In genomic region chr1:245549981-245550701, GRCh38 we compare ENCODE assay signal across 29 cellular contexts.
DNase-seq lines count a peak whose midpoint lies in the region; ATAC-seq, FAIRE-seq and TF ChIP-seq lines count a peak whose summit lies in the region.
"Had no signal": no experiment of that assay in that cellular context is flagged by ENCODE, and none has a peak within 500 bp of the region (broad histone marks: within the 10 kb centered on the region; RNA-seq: fewer than 3 reads in every experiment).

No MANE protein-coding gene starts in this region.

- dilution Hi-C loops in endothelial cell of umbilical vein (cut with MboI; ENCODE audit: extremely low pct_ligation_motif_present, low sequenced_read_pairs): no loop called here

- H4K91ac ChIP-seq in neuronal stem cell (ENCODE audit: low read depth, low read length, poor library complexity): peak overlapping the region; percentile 45

- no peak overlapping the region for H2AK5ac ChIP-seq in neuronal stem cell (ENCODE audit: low read depth, low read length)

- intact Hi-C loops in endothelial cell of umbilical vein (cut with micrococcal nuclease): no loop called here
- intact Hi-C loops in activated CD4-positive, alpha-beta T cell treated with anti-CD3 and anti-CD28 coated beads, Interleukin-2, amount 10 ng/mL, durations not matched to agents 24 days and 14 days (cut with micrococcal nuclease): no loop called here

- CTCF ChIA-PET in endothelial cell of umbilical vein (lab: Charles Lee): no interaction called here

- H3K4me1 Mint-ChIP-seq in activated CD4-positive, alpha-beta T cell treated with anti-CD3 and anti-CD28 coated beads, Interleukin-2, amount 10 ng/mL, durations not matched to agents 24 days and 14 days: no peaks in the 10 kb centered on the region
- H3K4me1 Mint-ChIP-seq: activated naive CD8-positive, alpha-beta T cell treated with anti-CD3 and anti-CD28 coated beads, Interleukin-2, amount 10 ng/mL, durations not matched to agents 7 days and 5 days; CD4-positive, alpha-beta memory T cell had no signal

- H3K9me2 ChIP-seq in GM23248 (ENCODE audit: insufficient read depth): no peaks in the 10 kb centered on the region

- H3K9ac ChIP-seq in GM23248: peak overlapping the region; percentile 12
- H3K9ac ChIP-seq in adipocyte (ENCODE audit: low read length): no peak overlapping the region
- no peak overlapping the region for H3K9ac ChIP-seq in endothelial cell of umbilical vein (replicated peaks; ENCODE audit: extremely low read depth, insufficient read depth, low read length)
- H3K9ac ChIP-seq in neuronal stem cell (ENCODE audit: low read depth, low read length, poor library complexity): no peak overlapping the region

- 19 to 20% methylated on average over 17 of the region's 17 CpGs for WGBS in GM23248 (ENCODE audit: low coverage in 1 of 2, low lambda C conversion rate in 2 of 2, missing lambda C conversion rate in 2 of 2), 2 experiments
- WGBS in neuronal stem cell (ENCODE audit: extremely low coverage in 2 of 2, insufficient read length in 2 of 2, insufficient replicate concordance in 1 of 2), 2 donors: no CpG with 5 or more reads among the region's 17 CpGs

- POLR2A ChIA-PET in endothelial cell of umbilical vein (lab: Charles Lee): no interaction called here

- H3K36me3 ChIP-seq in GM23248 (ENCODE audit: low read depth) (no peaks in the 10 kb centered on the region), adipocyte (ENCODE audit: control insufficient read depth, insufficient read depth, low read length, severe bottlenecking) (no peaks in the 10 kb centered on the region), endothelial cell of umbilical vein (ENCODE audit: control insufficient read depth in 2 of 2, extremely low read depth in 1 of 2, insufficient read depth in 2 of 2, low read length in 2 of 2) (no peaks in the 10 kb centered on the region), neuronal stem cell (replicated peaks in 1 of 2; ENCODE audit: control insufficient read depth in 2 of 2, insufficient read depth in 2 of 2, low read length in 2 of 2) (no peaks in the 10 kb centered on the region)
- H3K36me3 ChIP-seq: heart left ventricle, prostate gland, thyroid gland had no signal

- in situ Hi-C loops in GM23248 (cut with MboI): no loop called here

- no peaks in the 10 kb centered on the region for H4K20me1 ChIP-seq in GM23248 (ENCODE audit: insufficient read depth)
- no peaks in the 10 kb centered on the region for H4K20me1 ChIP-seq in endothelial cell of umbilical vein (replicated peaks; ENCODE audit: control insufficient read depth, extremely low read depth, insufficient read depth, low read length)

- H2BK15ac ChIP-seq in neuronal stem cell (ENCODE audit: low read length): peak overlapping the region; percentile 88

- peak overlapping the region; percentile 16 for H3K4me3 ChIP-seq in GM23248
- H3K4me3 ChIP-seq in adipocyte (ENCODE audit: low read length): no peak overlapping the region
- no peak overlapping the region for H3K4me3 ChIP-seq in endothelial cell of umbilical vein (replicated peaks in 1 of 3; ENCODE audit: insufficient read depth in 1 of 3, low read depth in 1 of 3, low read length in 3 of 3)
- no peak overlapping the region for H3K4me3 ChIP-seq in neuronal stem cell (ENCODE audit: low read length in 2 of 2)
- H3K4me3 ChIP-seq: lung, prostate gland, thyroid gland had no signal

- H3K9me3 ChIP-seq in GM23248 (ENCODE audit: low read depth) (no peaks in the 10 kb centered on the region), adipocyte (ENCODE audit: control insufficient read depth, low read length) (peaks cover 3% of the 10 kb centered on the region), endothelial cell of umbilical vein (replicated peaks; ENCODE audit: control insufficient read depth, insufficient read depth, low read length) (no peaks in the 10 kb centered on the region), neuronal stem cell (replicated peaks in 1 of 2; ENCODE audit: control insufficient read depth in 2 of 2, insufficient read depth in 1 of 2, low read depth in 1 of 2, low read length in 2 of 2) (peaks cover 0 to 3% of the 10 kb centered on the region in 2 donors)
- H3K9me3 ChIP-seq: heart left ventricle, prostate gland, thyroid gland had no signal

- no peak overlapping the region for H3K4me3 Mint-ChIP-seq in activated CD4-positive, alpha-beta T cell treated with anti-CD3 and anti-CD28 coated beads, Interleukin-2, amount 10 ng/mL, durations not matched to agents 24 days and 14 days
- H3K4me3 Mint-ChIP-seq: activated naive CD8-positive, alpha-beta T cell treated with anti-CD3 and anti-CD28 coated beads, Interleukin-2, amount 10 ng/mL, durations not matched to agents 7 days and 5 days; CD4-positive, alpha-beta memory T cell had no signal

- H2AFZ ChIP-seq in GM23248 (peak overlapping the region; percentile 77), endothelial cell of umbilical vein (ENCODE audit: low read depth, low read length) (no peak overlapping the region), neuronal stem cell (ENCODE audit: low read length) (peak overlapping the region; percentile 87)

- H3K27me3 ChIP-seq in GM23248 (replicated peaks; ENCODE audit: insufficient read depth): no peaks in the 10 kb centered on the region
- H3K27me3 ChIP-seq in adipocyte (replicated peaks; ENCODE audit: control insufficient read depth, insufficient read depth, low read length): peaks cover 18% of the 10 kb centered on the region
- no peaks in the 10 kb centered on the region for H3K27me3 ChIP-seq in endothelial cell of umbilical vein (ENCODE audit: control insufficient read depth in 2 of 2, insufficient read depth in 2 of 2, low read length in 2 of 2)
- H3K27me3 ChIP-seq in neuronal stem cell (ENCODE audit: control insufficient read depth in 3 of 3, insufficient read depth in 3 of 3, low read depth in 1 of 3, low read length in 3 of 3): no peaks in the 10 kb centered on the region
- H3K27me3 ChIP-seq: foreskin keratinocyte, heart left ventricle, thyroid gland had no signal

- peak overlapping the region; percentile 43 for H2BK12ac ChIP-seq in neuronal stem cell (ENCODE audit: low read length)

- H3K27me3 Mint-ChIP-seq in activated CD4-positive, alpha-beta T cell treated with anti-CD3 and anti-CD28 coated beads, Interleukin-2, amount 10 ng/mL, durations not matched to agents 24 days and 14 days: no peaks in the 10 kb centered on the region

- H3K18ac ChIP-seq in neuronal stem cell (ENCODE audit: low read length): peak overlapping the region; percentile 96

- no TSS peak for BruUV-seq in endothelial cell of umbilical vein (replicated peaks; lab: Mats Ljungman, UMichigan)

- peak; percentile 51 for DNase-seq in GM23248
- peak; percentile 4 for DNase-seq in adipocyte (ENCODE audit: low read depth)
- DNase-seq in endothelial cell of umbilical vein (ENCODE audit: low read depth, low spot score): peak; percentile 1
- no peak for DNase-seq in neuronal stem cell (ENCODE audit: low spot score)
- DNase-seq in activated CD4-positive, CD25-positive, alpha-beta regulatory T cell (lab: John Stamatoyannopoulos, UW): no peak
- DNase-seq in activated CD4-positive, alpha-beta T cell treated with anti-CD3 and anti-CD28 coated beads, Interleukin-2, amount 10 ng/mL, durations not matched to agents 24 days and 14 days: no peak
- no peak for DNase-seq in NCI-H2029 (lab: John Stamatoyannopoulos, UW)
- DNase-seq: activated gamma-delta T cell; activated naive CD8-positive, alpha-beta T cell treated with anti-CD3 and anti-CD28 coated beads, Interleukin-2, amount 10 ng/mL, durations not matched to agents 7 days and 5 days; activated T-cell treated with anti-CD3 and anti-CD28 coated beads for 4 hours; CD4-positive, alpha-beta memory T cell; cerebellar nuclear complex; DMS 273 treated with DMSO at 0.1 percent for 48 hours; effector CD8-positive, alpha-beta T cell; foreskin keratinocyte; heart left ventricle; kidney glomerular epithelial cell; MM.1S; NCI-H2081; NCI-H446; NCI-H774; stimulated activated naive CD8-positive, alpha-beta T cell treated with anti-CD3 and anti-CD28 coated beads, Interleukin-15, Interleukin-2, amounts not matched to agents 100 U/mL and 50 U/mL, for 24 hours; T-helper 1 cell; thyroid gland had no signal

- H2BK120ac ChIP-seq in neuronal stem cell (ENCODE audit: low read depth, low read length): peak overlapping the region; percentile 77

- peak overlapping the region; percentile 50 for H3K4me2 ChIP-seq in GM23248 (ENCODE audit: unreplicated experiment)
- H3K4me2 ChIP-seq in endothelial cell of umbilical vein (ENCODE audit: insufficient read depth, low read length): no peak overlapping the region
- no peak overlapping the region for H3K4me2 ChIP-seq in neuronal stem cell (ENCODE audit: insufficient read depth, low read length, poor library complexity, severe bottlenecking)

- H3K14ac ChIP-seq in neuronal stem cell (ENCODE audit: low read length): peak overlapping the region; percentile 26

- peak overlapping the region; percentile 73 for H4K8ac ChIP-seq in neuronal stem cell (ENCODE audit: low read depth, low read length)

- TF ChIP-seq CTCF in endothelial cell of umbilical vein (IDR thresholded peaks at IDR 0.05; ENCODE audit: extremely low read depth in 1 of 2, insufficient read depth in 1 of 2, low read depth in 1 of 2, low read length in 2 of 2): no peak

- peaks cover 13% of the 10 kb centered on the region for H3K4me1 ChIP-seq in GM23248 (ENCODE audit: insufficient read depth)
- H3K4me1 ChIP-seq in adipocyte (ENCODE audit: control insufficient read depth, insufficient read depth, low read length): no peaks in the 10 kb centered on the region
- no peaks in the 10 kb centered on the region for H3K4me1 ChIP-seq in endothelial cell of umbilical vein (ENCODE audit: control insufficient read depth, extremely low read depth, insufficient read depth, low read length)
- H3K4me1 ChIP-seq in neuronal stem cell (ENCODE audit: control insufficient read depth in 2 of 2, insufficient read depth in 1 of 2, low read depth in 1 of 2, low read length in 2 of 2): peaks cover 7 to 11% of the 10 kb centered on the region in 2 donors
- H3K4me1 ChIP-seq: foreskin keratinocyte, prostate gland, thyroid gland had no signal

- no peaks in the 10 kb centered on the region for H3K36me3 Mint-ChIP-seq in activated CD4-positive, alpha-beta T cell treated with anti-CD3 and anti-CD28 coated beads, Interleukin-2, amount 10 ng/mL, durations not matched to agents 24 days and 14 days (ENCODE audit: low read depth)
- H3K36me3 Mint-ChIP-seq: activated naive CD8-positive, alpha-beta T cell treated with anti-CD3 and anti-CD28 coated beads, Interleukin-2, amount 10 ng/mL, durations not matched to agents 7 days and 5 days; CD4-positive, alpha-beta memory T cell had no signal

- TF ChIP-seq POLR2A in endothelial cell of umbilical vein (IDR thresholded peaks at IDR 0.05; ENCODE audit: low read depth, low read length): no peak

- H3K27ac ChIP-seq in GM23248: no peak overlapping the region; the same call in 1 of the 2 replicates
- no peak overlapping the region for H3K27ac ChIP-seq in endothelial cell of umbilical vein (ENCODE audit: insufficient read depth, low read depth, low read length)
- H3K27ac ChIP-seq in neuronal stem cell (replicated peaks; ENCODE audit: low read length): peak overlapping the region; percentile 4
- H3K27ac ChIP-seq: foreskin keratinocyte, prostate gland, RWPE1, thyroid gland had no signal

- no peaks in the 10 kb centered on the region for H3K9me3 Mint-ChIP-seq in activated CD4-positive, alpha-beta T cell treated with anti-CD3 and anti-CD28 coated beads, Interleukin-2, amount 10 ng/mL, durations not matched to agents 24 days and 14 days

- H3K23ac ChIP-seq in neuronal stem cell (ENCODE audit: low read depth, low read length, poor library complexity): peak overlapping the region; percentile 93

- no peak for FAIRE-seq in endothelial cell of umbilical vein (lab: Jason Lieb, UNC)
- FAIRE-seq: H54 had no signal

- no peak overlapping the region for H2BK5ac ChIP-seq in neuronal stem cell (ENCODE audit: low read length)

- H3K79me2 ChIP-seq in GM23248 (ENCODE audit: insufficient read depth) (no peaks in the 10 kb centered on the region), endothelial cell of umbilical vein (ENCODE audit: control insufficient read depth, insufficient read depth, low read length) (no peaks in the 10 kb centered on the region)

- H3K27ac Mint-ChIP-seq in activated CD4-positive, alpha-beta T cell treated with anti-CD3 and anti-CD28 coated beads, Interleukin-2, amount 10 ng/mL, durations not matched to agents 24 days and 14 days: no peak overlapping the region
- H3K27ac Mint-ChIP-seq: activated naive CD8-positive, alpha-beta T cell treated with anti-CD3 and anti-CD28 coated beads, Interleukin-2, amount 10 ng/mL, durations not matched to agents 7 days and 5 days; CD4-positive, alpha-beta memory T cell had no signal

- H3F3A ChIP-seq in GM23248 (ENCODE audit: insufficient read depth): no peaks in the 10 kb centered on the region

- H3K4ac ChIP-seq in neuronal stem cell (ENCODE audit: low read length): peak overlapping the region; percentile 42

- H3K9me1 ChIP-seq in endothelial cell of umbilical vein (replicated peaks; ENCODE audit: control insufficient read depth, extremely low read depth, insufficient read depth, low read length): no peaks in the 10 kb centered on the region

- ATAC-seq in HG03175 (IDR thresholded peaks at IDR 0.05; ENCODE audit: unreplicated experiment): no peak
- ATAC-seq: foreskin keratinocyte; stimulated activated naive CD8-positive, alpha-beta T cell treated with anti-CD3 and anti-CD28 coated beads, Interleukin-15, Interleukin-2, amounts not matched to agents 100 U/mL and 50 U/mL, for 24 hours had no signal

- no peaks in the 10 kb centered on the region for H3K79me1 ChIP-seq in neuronal stem cell (ENCODE audit: low read depth, low read length)

Comparison
In these comparisons a context has a peak if more than half of its experiments do, and no peak if none do; other contexts are left out.
1. DNase-seq: peak in GM23248 (single experiment), adipocyte (single experiment) and endothelial cell of umbilical vein (single experiment); none in neuronal stem cell (single experiment), activated CD4-positive, CD25-positive, alpha-beta regulatory T cell (0 of 4), activated CD4-positive, alpha-beta T cell treated with anti-CD3 and anti-CD28 coated beads, Interleukin-2, amount 10 ng/mL, durations not matched to agents 24 days and 14 days (single experiment) and NCI-H2029 (single experiment).